8 cellular contexts compared by ENCODE assay signal in genomic region chr3:155554777-155555445, GRCh38.
DNase-seq lines count a peak whose midpoint lies in the region; ATAC-seq, FAIRE-seq and TF ChIP-seq lines count a peak whose summit lies in the region.
"Had no signal": no experiment of that assay in that cellular context is flagged by ENCODE, and none has a peak within 500 bp of the region (broad histone marks: within the 10 kb centered on the region; RNA-seq: fewer than 3 reads in every experiment).

No MANE protein-coding gene starts in this region.

- peak; percentile 90 for FAIRE-seq in GM19239 (lab: Jason Lieb, UNC)
- FAIRE-seq in pancreas (lab: Jason Lieb, UNC) = no peak
- FAIRE-seq: K562 had no signal

- H3K9me3 ChIP-seq in SK-N-MC (ENCODE audit: low read depth, low read length) (no peaks in the 10 kb centered on the region), pancreas (no peaks in the 10 kb centered on the region)

- no peak for DNase-seq in GM19239 (ENCODE audit: insufficient read length, low spot score)
- DNase-seq in SK-N-MC (ENCODE audit: low read depth, low spot score) = peak; percentile 28
- DNase-seq in pancreas = peak in 2 of 6 donors; percentile 13 to 23
- DNase-seq in anterior cingulate cortex (lab: John Stamatoyannopoulos, UW) = no peak
- no peak for DNase-seq in sciatic nerve (ENCODE audit: low spot score)
- DNase-seq in NCI-H1092 (lab: John Stamatoyannopoulos, UW) = no peak

- no peak overlapping the region for H3K27ac ChIP-seq in SK-N-MC
- peak overlapping the region in 3 of 4 donors; percentile 9 to 67 (median 39) for H3K27ac ChIP-seq in pancreas

- H3K27me3 ChIP-seq in pancreas = no peaks in the 10 kb centered on the region

- intact Hi-C loops in pancreas (cut with DNase I) (no loop called here), sciatic nerve (cut with DNase I) (no loop called here)

- no peak overlapping the region for H3K4me3 ChIP-seq in SK-N-MC
- no peak overlapping the region for H3K4me3 ChIP-seq in pancreas
- H3K4me3 ChIP-seq: K562 had no signal

- no peak for TF ChIP-seq CTCF in pancreas (IDR thresholded peaks at IDR 0.05)

- no peak overlapping the region for H3K9ac ChIP-seq in SK-N-MC (ENCODE audit: insufficient read length)

- WGBS in pancreas, 2 donors = 7 to 11% methylated on average over 4 of the region's 4 CpGs

- peaks cover 8 to 20% (median 11%) of the 10 kb centered on the region in 3 donors for H3K4me1 ChIP-seq in pancreas

- H3K36me3 ChIP-seq in SK-N-MC (ENCODE audit: insufficient read depth, low read length) (no peaks in the 10 kb centered on the region), pancreas (no peaks in the 10 kb centered on the region)

- peak; percentile 47 for ATAC-seq in HG02885 (IDR thresholded peaks at IDR 0.05; ENCODE audit: poor library complexity, unreplicated experiment)
- ATAC-seq in pancreas = peak; percentile 91 to 94 (median 92)
- ATAC-seq in sciatic nerve = no peak
- ATAC-seq: K562 had no signal
